In the genomic region with DNA sequence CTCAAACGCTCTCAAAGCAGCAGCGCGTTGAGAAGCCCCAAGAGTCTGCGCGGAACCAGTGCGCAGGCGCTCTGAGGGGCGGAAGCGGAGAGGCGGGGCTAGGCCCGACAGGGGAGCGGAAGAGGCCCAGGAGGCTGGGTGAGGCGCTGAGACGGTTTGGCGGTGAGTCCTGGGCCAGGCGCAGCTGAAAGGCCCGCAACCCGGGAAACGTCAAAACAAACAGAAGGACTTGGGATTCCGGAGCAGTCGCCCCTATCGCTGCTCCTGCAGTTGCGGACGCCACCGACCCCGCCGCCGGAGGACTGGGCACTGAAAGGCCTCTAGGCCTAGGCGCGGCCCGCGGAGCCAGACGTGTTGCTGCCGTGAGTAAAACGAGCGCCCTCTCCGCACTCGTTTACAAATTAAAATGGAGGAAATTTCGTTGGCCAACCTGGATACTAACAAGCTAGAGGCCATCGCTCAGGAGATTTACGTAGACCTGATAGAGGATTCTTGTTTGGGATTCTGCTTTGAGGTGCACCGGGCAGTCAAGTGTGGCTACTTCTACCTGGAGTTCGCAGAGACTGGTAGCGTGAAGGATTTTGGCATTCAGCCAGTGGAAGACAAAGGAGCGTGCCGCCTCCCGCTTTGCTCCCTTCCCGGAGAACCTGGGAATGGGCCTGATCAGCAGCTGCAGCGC, we compare ENCODE assay signal across 1 cellular context.
A peak's percentile ranks its signal among the peaks of the same experiment; 100 is the strongest.
TF ChIP-seq lines count a peak whose summit lies in the region.

A gene with protein sequence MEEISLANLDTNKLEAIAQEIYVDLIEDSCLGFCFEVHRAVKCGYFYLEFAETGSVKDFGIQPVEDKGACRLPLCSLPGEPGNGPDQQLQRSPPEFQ (plus strand): TSS at position 129 of the 679 bp plus-strand sequence. CDS start 278 bp downstream, at position 407.

TF ChIP-seq in HepG2, 621 proteins besides CTCF, POLR2A, EP300 and RAD21 (continued from another document and continues in another):
- TF ChIP-seq, protein P1, sequence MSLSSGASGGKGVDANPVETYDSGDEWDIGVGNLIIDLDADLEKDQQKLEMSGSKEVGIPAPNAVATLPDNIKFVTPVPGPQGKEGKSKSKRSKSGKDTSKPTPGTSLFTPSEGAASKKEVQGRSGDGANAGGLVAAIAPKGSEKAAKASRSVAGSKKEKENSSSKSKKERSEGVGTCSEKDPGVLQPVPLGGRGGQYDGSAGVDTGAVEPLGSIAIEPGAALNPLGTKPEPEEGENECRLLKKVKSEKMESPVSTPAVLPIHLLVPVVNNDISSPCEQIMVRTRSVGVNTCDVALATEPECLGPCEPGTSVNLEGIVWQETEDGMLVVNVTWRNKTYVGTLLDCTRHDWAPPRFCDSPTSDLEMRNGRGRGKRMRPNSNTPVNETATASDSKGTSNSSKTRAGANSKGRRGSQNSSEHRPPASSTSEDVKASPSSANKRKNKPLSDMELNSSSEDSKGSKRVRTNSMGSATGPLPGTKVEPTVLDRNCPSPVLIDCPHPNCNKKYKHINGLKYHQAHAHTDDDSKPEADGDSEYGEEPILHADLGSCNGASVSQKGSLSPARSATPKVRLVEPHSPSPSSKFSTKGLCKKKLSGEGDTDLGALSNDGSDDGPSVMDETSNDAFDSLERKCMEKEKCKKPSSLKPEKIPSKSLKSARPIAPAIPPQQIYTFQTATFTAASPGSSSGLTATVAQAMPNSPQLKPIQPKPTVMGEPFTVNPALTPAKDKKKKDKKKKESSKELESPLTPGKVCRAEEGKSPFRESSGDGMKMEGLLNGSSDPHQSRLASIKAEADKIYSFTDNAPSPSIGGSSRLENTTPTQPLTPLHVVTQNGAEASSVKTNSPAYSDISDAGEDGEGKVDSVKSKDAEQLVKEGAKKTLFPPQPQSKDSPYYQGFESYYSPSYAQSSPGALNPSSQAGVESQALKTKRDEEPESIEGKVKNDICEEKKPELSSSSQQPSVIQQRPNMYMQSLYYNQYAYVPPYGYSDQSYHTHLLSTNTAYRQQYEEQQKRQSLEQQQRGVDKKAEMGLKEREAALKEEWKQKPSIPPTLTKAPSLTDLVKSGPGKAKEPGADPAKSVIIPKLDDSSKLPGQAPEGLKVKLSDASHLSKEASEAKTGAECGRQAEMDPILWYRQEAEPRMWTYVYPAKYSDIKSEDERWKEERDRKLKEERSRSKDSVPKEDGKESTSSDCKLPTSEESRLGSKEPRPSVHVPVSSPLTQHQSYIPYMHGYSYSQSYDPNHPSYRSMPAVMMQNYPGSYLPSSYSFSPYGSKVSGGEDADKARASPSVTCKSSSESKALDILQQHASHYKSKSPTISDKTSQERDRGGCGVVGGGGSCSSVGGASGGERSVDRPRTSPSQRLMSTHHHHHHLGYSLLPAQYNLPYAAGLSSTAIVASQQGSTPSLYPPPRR (CRISPR knock-in tag; IDR thresholded peaks at IDR 0.05; ENCODE audit: borderline replicate concordance), result no peak
- TF ChIP-seq MZF1 (CRISPR knock-in tag; IDR thresholded peaks at IDR 0.05; ENCODE audit: borderline replicate concordance), result no peak
- peak; percentile 74; the same call in 1 of the 2 replicates for TF ChIP-seq AHR (CRISPR knock-in tag; IDR thresholded peaks at IDR 0.05)
- no peak for TF ChIP-seq ZBTB8A (CRISPR knock-in tag; IDR thresholded peaks at IDR 0.05; ENCODE audit: borderline replicate concordance, low read depth)
- TF ChIP-seq SUZ12 (IDR thresholded peaks at IDR 0.05; ENCODE audit: low read depth, low read length), result no peak
- TF ChIP-seq ARID2 (CRISPR knock-in tag; IDR thresholded peaks at IDR 0.05; ENCODE audit: borderline replicate concordance), result 0 out of 2 replicates have a peak, but pooled peaks have one; percentile 32
- TF ChIP-seq ZNF205 (CRISPR knock-in tag; IDR thresholded peaks at IDR 0.05), result peak; percentile 74; the same call in 1 of the 2 replicates
- TF ChIP-seq, protein P2, sequence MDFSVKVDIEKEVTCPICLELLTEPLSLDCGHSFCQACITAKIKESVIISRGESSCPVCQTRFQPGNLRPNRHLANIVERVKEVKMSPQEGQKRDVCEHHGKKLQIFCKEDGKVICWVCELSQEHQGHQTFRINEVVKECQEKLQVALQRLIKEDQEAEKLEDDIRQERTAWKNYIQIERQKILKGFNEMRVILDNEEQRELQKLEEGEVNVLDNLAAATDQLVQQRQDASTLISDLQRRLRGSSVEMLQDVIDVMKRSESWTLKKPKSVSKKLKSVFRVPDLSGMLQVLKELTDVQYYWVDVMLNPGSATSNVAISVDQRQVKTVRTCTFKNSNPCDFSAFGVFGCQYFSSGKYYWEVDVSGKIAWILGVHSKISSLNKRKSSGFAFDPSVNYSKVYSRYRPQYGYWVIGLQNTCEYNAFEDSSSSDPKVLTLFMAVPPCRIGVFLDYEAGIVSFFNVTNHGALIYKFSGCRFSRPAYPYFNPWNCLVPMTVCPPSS (IDR thresholded peaks at IDR 0.05), result no peak
- TF ChIP-seq ZSCAN9 (CRISPR knock-in tag; IDR thresholded peaks at IDR 0.05; ENCODE audit: borderline replicate concordance), result no peak
- TF ChIP-seq SAFB2 (CRISPR knock-in tag; IDR thresholded peaks at IDR 0.05; ENCODE audit: borderline replicate concordance, low read depth), result no peak
- TF ChIP-seq, protein P3, sequence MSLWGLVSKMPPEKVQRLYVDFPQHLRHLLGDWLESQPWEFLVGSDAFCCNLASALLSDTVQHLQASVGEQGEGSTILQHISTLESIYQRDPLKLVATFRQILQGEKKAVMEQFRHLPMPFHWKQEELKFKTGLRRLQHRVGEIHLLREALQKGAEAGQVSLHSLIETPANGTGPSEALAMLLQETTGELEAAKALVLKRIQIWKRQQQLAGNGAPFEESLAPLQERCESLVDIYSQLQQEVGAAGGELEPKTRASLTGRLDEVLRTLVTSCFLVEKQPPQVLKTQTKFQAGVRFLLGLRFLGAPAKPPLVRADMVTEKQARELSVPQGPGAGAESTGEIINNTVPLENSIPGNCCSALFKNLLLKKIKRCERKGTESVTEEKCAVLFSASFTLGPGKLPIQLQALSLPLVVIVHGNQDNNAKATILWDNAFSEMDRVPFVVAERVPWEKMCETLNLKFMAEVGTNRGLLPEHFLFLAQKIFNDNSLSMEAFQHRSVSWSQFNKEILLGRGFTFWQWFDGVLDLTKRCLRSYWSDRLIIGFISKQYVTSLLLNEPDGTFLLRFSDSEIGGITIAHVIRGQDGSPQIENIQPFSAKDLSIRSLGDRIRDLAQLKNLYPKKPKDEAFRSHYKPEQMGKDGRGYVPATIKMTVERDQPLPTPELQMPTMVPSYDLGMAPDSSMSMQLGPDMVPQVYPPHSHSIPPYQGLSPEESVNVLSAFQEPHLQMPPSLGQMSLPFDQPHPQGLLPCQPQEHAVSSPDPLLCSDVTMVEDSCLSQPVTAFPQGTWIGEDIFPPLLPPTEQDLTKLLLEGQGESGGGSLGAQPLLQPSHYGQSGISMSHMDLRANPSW (CRISPR knock-in tag; IDR thresholded peaks at IDR 0.05; ENCODE audit: borderline replicate concordance), result peak; percentile 45; the same call in 1 of the 2 replicates
- TF ChIP-seq ELF1 (CRISPR knock-in tag; IDR thresholded peaks at IDR 0.05), result peak; percentile 85
- TF ChIP-seq ZSCAN29 (CRISPR knock-in tag; conservative IDR thresholded peaks at IDR 0.05), result no peak
- TF ChIP-seq SP4 (CRISPR knock-in tag; IDR thresholded peaks at IDR 0.05), result peak; percentile 64; the same call in 1 of the 2 replicates
- TF ChIP-seq ZSCAN21 (CRISPR knock-in tag; IDR thresholded peaks at IDR 0.05; ENCODE audit: borderline replicate concordance), result peak; percentile 56; the same call in 1 of the 2 replicates
- TF ChIP-seq PCBP2 (optimal IDR thresholded peaks at IDR 0.05; ENCODE audit: low read depth, low read length, poor library complexity, severe bottlenecking), result no peak
- TF ChIP-seq, protein P4, sequence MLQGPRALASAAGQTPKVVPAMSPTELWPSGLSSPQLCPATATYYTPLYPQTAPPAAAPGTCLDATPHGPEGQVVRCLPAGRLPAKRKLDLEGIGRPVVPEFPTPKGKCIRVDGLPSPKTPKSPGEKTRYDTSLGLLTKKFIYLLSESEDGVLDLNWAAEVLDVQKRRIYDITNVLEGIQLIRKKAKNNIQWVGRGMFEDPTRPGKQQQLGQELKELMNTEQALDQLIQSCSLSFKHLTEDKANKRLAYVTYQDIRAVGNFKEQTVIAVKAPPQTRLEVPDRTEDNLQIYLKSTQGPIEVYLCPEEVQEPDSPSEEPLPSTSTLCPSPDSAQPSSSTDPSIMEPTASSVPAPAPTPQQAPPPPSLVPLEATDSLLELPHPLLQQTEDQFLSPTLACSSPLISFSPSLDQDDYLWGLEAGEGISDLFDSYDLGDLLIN (CRISPR knock-in tag; IDR thresholded peaks at IDR 0.05; ENCODE audit: borderline replicate concordance), result 0 out of 2 replicates have a peak, but pooled peaks have one; percentile 22
- TF ChIP-seq ZNF530 (CRISPR knock-in tag; IDR thresholded peaks at IDR 0.05; ENCODE audit: low read depth), result no peak
- no peak for TF ChIP-seq ZNF83 (CRISPR knock-in tag; IDR thresholded peaks at IDR 0.05; ENCODE audit: borderline replicate concordance)
- TF ChIP-seq SRF (IDR thresholded peaks at IDR 0.05; ENCODE audit: low read depth, low read length), result no peak
- no peak for TF ChIP-seq NR2F6 (IDR thresholded peaks at IDR 0.05)
- TF ChIP-seq NR2F6 (CRISPR knock-in tag; IDR thresholded peaks at IDR 0.05), result no peak
- peak; percentile 75 for TF ChIP-seq IKZF4 (CRISPR knock-in tag; IDR thresholded peaks at IDR 0.05; ENCODE audit: borderline replicate concordance, low read depth, not compliant biosample characterization)
- no peak for TF ChIP-seq ZNF589 (CRISPR knock-in tag; conservative IDR thresholded peaks at IDR 0.05)
- no peak; the same call in 1 of the 2 replicates for TF ChIP-seq NFYB (CRISPR knock-in tag; IDR thresholded peaks at IDR 0.05)
- no peak for TF ChIP-seq ZNF496 (CRISPR knock-in tag; IDR thresholded peaks at IDR 0.05; ENCODE audit: insufficient replicate concordance)
- TF ChIP-seq, protein P5, sequence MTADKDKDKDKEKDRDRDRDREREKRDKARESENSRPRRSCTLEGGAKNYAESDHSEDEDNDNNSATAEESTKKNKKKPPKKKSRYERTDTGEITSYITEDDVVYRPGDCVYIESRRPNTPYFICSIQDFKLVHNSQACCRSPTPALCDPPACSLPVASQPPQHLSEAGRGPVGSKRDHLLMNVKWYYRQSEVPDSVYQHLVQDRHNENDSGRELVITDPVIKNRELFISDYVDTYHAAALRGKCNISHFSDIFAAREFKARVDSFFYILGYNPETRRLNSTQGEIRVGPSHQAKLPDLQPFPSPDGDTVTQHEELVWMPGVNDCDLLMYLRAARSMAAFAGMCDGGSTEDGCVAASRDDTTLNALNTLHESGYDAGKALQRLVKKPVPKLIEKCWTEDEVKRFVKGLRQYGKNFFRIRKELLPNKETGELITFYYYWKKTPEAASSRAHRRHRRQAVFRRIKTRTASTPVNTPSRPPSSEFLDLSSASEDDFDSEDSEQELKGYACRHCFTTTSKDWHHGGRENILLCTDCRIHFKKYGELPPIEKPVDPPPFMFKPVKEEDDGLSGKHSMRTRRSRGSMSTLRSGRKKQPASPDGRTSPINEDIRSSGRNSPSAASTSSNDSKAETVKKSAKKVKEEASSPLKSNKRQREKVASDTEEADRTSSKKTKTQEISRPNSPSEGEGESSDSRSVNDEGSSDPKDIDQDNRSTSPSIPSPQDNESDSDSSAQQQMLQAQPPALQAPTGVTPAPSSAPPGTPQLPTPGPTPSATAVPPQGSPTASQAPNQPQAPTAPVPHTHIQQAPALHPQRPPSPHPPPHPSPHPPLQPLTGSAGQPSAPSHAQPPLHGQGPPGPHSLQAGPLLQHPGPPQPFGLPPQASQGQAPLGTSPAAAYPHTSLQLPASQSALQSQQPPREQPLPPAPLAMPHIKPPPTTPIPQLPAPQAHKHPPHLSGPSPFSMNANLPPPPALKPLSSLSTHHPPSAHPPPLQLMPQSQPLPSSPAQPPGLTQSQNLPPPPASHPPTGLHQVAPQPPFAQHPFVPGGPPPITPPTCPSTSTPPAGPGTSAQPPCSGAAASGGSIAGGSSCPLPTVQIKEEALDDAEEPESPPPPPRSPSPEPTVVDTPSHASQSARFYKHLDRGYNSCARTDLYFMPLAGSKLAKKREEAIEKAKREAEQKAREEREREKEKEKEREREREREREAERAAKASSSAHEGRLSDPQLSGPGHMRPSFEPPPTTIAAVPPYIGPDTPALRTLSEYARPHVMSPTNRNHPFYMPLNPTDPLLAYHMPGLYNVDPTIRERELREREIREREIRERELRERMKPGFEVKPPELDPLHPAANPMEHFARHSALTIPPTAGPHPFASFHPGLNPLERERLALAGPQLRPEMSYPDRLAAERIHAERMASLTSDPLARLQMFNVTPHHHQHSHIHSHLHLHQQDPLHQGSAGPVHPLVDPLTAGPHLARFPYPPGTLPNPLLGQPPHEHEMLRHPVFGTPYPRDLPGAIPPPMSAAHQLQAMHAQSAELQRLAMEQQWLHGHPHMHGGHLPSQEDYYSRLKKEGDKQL (CRISPR knock-in tag; IDR thresholded peaks at IDR 0.05; ENCODE audit: low read depth), result no peak
- no peak for TF ChIP-seq ZNF12 (CRISPR knock-in tag; IDR thresholded peaks at IDR 0.05)
- TF ChIP-seq, protein P6, sequence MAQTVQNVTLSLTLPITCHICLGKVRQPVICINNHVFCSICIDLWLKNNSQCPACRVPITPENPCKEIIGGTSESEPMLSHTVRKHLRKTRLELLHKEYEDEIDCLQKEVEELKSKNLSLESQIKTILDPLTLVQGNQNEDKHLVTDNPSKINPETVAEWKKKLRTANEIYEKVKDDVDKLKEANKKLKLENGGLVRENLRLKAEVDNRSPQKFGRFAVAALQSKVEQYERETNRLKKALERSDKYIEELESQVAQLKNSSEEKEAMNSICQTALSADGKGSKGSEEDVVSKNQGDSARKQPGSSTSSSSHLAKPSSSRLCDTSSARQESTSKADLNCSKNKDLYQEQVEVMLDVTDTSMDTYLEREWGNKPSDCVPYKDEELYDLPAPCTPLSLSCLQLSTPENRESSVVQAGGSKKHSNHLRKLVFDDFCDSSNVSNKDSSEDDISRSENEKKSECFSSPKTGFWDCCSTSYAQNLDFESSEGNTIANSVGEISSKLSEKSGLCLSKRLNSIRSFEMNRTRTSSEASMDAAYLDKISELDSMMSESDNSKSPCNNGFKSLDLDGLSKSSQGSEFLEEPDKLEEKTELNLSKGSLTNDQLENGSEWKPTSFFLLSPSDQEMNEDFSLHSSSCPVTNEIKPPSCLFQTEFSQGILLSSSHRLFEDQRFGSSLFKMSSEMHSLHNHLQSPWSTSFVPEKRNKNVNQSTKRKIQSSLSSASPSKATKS (CRISPR knock-in tag; IDR thresholded peaks at IDR 0.05), result no peak
- TF ChIP-seq, protein P7, sequence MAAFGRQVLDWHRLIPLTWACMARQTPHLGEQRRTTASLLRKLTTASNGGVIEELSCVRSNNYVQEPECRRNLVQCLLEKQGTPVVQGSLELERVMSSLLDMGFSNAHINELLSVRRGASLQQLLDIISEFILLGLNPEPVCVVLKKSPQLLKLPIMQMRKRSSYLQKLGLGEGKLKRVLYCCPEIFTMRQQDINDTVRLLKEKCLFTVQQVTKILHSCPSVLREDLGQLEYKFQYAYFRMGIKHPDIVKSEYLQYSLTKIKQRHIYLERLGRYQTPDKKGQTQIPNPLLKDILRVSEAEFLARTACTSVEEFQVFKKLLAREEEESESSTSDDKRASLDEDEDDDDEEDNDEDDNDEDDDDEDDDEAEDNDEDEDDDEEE (CRISPR knock-in tag; IDR thresholded peaks at IDR 0.05), result peak; percentile 30; the same call in 1 of the 2 replicates
- peak; percentile 40; the same call in 1 of the 2 replicates for TF ChIP-seq ZBTB20 (CRISPR knock-in tag; IDR thresholded peaks at IDR 0.05; ENCODE audit: borderline replicate concordance, low read depth)
